11 cellular contexts compared by ENCODE assay signal in genomic region chr19:14670408-14670807, GRCh38. TPM values are rescaled to one million over a fixed set of nuclear protein-coding genes. Genes with fewer than 3 reads are reported as not detected.
"Had no signal": no experiment of that assay in that cellular context is flagged by ENCODE, and none has a peak within 500 bp of the region (broad histone marks: within the 10 kb centered on the region; RNA-seq: fewer than 3 reads in every experiment).

No MANE protein-coding gene starts in this region.

- FAIRE-seq: H1, H54 had no signal

- H2AFZ ChIP-seq: GM23338 had no signal

- H3K4me3 ChIP-seq: GM23338 had no signal

- H3K4me2 ChIP-seq: GM23338, KMS-11 had no signal

- H3K9ac ChIP-seq: KMS-11 had no signal

- H3K27ac ChIP-seq: HL-60, KMS-11 had no signal

- DNase-seq: H9, HCEC 1CT, HFFc6, IMR-90, KBM-7 had no signal

- ATAC-seq: GM23338 had no signal

RNA-seq across cellular contexts. Expression of gene ADGRE3, which starts 4.2 kb away (rescaled TPM):
- total RNA-seq: GM23338, H1, H9, HFFc6, HT1080, IMR-90 had no signal
- polyA plus RNA-seq: GM23338, H1, IMR-90 had no signal
